ENCODE assay signal across 1 cellular context in the genomic region with DNA sequence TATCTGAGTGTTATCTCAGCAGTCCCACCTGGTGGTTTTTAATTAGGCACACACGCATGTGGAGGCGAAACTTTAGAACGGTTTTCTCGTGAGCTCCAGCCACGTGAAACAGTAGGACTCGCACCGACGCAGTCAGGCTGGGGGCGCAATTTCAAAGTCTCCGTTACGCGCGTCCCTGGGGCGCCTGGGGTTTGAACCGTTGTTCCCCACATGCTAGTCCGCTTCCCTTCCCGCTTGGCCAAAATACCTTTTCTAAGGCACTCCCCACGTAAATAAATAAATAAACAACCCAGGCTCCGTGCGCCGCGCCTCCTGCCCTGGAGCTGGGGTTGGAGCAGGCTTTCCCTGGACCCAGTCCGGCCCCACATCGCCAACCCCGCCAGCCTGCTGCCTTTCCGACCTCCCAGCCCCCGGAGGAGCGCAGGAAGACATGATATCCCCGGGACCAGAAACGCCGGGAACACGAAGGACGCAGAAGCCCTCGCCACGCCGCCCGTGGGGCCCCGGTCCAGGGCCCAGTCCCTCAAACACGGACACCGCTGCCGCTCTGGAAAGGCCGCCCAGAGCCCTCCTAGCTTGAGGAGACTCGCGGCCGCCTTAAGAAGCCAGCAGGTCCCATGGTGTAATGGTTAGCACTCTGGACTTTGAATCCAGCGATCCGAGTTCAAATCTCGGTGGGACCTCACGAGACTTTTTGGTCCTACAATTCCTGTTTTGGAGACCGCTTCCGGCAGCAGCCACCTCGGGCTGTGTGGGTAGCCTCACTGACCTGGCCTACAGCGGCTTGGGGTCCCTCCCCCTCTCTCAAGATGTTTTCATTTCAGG.
TF ChIP-seq lines count a peak whose summit lies in the region.

No MANE protein-coding gene starts in this region.

TF ChIP-seq in HepG2, 621 proteins besides CTCF, POLR2A, EP300 and RAD21 (continued from another document and continues in another):
- TF ChIP-seq, protein P1, sequence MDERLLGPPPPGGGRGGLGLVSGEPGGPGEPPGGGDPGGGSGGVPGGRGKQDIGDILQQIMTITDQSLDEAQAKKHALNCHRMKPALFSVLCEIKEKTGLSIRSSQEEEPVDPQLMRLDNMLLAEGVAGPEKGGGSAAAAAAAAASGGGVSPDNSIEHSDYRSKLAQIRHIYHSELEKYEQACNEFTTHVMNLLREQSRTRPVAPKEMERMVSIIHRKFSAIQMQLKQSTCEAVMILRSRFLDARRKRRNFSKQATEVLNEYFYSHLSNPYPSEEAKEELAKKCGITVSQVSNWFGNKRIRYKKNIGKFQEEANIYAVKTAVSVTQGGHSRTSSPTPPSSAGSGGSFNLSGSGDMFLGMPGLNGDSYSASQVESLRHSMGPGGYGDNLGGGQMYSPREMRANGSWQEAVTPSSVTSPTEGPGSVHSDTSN (CRISPR knock-in tag; IDR thresholded peaks at IDR 0.05) = no peak
- TF ChIP-seq ZFP37 (CRISPR knock-in tag; IDR thresholded peaks at IDR 0.05; ENCODE audit: borderline replicate concordance) = peak; percentile 78; the same call in 1 of the 2 replicates
- TF ChIP-seq ZMAT3 (CRISPR knock-in tag; conservative IDR thresholded peaks at IDR 0.05) = peak; percentile 21
- TF ChIP-seq NR3C1 (CRISPR knock-in tag; IDR thresholded peaks at IDR 0.05) = no peak
- TF ChIP-seq ZNF124 (CRISPR knock-in tag; IDR thresholded peaks at IDR 0.05) = peak; percentile 65
- TF ChIP-seq SP1 (IDR thresholded peaks at IDR 0.05) = no peak
- TF ChIP-seq SP1 (CRISPR knock-in tag; IDR thresholded peaks at IDR 0.05) = no peak; the same call in 1 of the 2 replicates
- TF ChIP-seq REPIN1 (CRISPR knock-in tag; IDR thresholded peaks at IDR 0.05; ENCODE audit: borderline replicate concordance, low read depth) = peak; percentile 92
- TF ChIP-seq ZC3H4 (CRISPR knock-in tag; IDR thresholded peaks at IDR 0.05; ENCODE audit: borderline replicate concordance) = peak; percentile 47; the same call in 1 of the 2 replicates
- peak; percentile 50; the same call in 1 of the 2 replicates for TF ChIP-seq ZNF768 (CRISPR knock-in tag; IDR thresholded peaks at IDR 0.05)
- TF ChIP-seq CBX1 (IDR thresholded peaks at IDR 0.05; ENCODE audit: low read depth) = no peak
- peak; percentile 74 for TF ChIP-seq RFXAP (CRISPR knock-in tag; IDR thresholded peaks at IDR 0.05; ENCODE audit: borderline replicate concordance)
- TF ChIP-seq TAF1 (CRISPR knock-in tag; IDR thresholded peaks at IDR 0.05) = peak; percentile 58
- TF ChIP-seq BCL6 (CRISPR knock-in tag; IDR thresholded peaks at IDR 0.05) = peak; percentile 61; the same call in 1 of the 2 replicates
- peak; percentile 49; the same call in 1 of the 2 replicates for TF ChIP-seq FOXA3 (CRISPR knock-in tag; IDR thresholded peaks at IDR 0.05)
- TF ChIP-seq PRPF4 (IDR thresholded peaks at IDR 0.05; ENCODE audit: low read depth, low read length, poor library complexity, severe bottlenecking) = peak; percentile 29
- TF ChIP-seq, protein P2, sequence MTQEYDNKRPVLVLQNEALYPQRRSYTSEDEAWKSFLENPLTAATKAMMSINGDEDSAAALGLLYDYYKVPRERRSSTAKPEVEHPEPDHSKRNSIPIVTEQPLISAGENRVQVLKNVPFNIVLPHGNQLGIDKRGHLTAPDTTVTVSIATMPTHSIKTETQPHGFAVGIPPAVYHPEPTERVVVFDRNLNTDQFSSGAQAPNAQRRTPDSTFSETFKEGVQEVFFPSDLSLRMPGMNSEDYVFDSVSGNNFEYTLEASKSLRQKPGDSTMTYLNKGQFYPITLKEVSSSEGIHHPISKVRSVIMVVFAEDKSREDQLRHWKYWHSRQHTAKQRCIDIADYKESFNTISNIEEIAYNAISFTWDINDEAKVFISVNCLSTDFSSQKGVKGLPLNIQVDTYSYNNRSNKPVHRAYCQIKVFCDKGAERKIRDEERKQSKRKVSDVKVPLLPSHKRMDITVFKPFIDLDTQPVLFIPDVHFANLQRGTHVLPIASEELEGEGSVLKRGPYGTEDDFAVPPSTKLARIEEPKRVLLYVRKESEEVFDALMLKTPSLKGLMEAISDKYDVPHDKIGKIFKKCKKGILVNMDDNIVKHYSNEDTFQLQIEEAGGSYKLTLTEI (CRISPR knock-in tag; conservative IDR thresholded peaks at IDR 0.05) = no peak; the same call in 1 of the 2 replicates
- no peak for TF ChIP-seq FIP1L1 (IDR thresholded peaks at IDR 0.05; ENCODE audit: borderline replicate concordance, insufficient read depth, low read depth, low read length)
- TF ChIP-seq CENPT (CRISPR knock-in tag; IDR thresholded peaks at IDR 0.05; ENCODE audit: low read depth) = peak; percentile 91
- TF ChIP-seq, protein P3, sequence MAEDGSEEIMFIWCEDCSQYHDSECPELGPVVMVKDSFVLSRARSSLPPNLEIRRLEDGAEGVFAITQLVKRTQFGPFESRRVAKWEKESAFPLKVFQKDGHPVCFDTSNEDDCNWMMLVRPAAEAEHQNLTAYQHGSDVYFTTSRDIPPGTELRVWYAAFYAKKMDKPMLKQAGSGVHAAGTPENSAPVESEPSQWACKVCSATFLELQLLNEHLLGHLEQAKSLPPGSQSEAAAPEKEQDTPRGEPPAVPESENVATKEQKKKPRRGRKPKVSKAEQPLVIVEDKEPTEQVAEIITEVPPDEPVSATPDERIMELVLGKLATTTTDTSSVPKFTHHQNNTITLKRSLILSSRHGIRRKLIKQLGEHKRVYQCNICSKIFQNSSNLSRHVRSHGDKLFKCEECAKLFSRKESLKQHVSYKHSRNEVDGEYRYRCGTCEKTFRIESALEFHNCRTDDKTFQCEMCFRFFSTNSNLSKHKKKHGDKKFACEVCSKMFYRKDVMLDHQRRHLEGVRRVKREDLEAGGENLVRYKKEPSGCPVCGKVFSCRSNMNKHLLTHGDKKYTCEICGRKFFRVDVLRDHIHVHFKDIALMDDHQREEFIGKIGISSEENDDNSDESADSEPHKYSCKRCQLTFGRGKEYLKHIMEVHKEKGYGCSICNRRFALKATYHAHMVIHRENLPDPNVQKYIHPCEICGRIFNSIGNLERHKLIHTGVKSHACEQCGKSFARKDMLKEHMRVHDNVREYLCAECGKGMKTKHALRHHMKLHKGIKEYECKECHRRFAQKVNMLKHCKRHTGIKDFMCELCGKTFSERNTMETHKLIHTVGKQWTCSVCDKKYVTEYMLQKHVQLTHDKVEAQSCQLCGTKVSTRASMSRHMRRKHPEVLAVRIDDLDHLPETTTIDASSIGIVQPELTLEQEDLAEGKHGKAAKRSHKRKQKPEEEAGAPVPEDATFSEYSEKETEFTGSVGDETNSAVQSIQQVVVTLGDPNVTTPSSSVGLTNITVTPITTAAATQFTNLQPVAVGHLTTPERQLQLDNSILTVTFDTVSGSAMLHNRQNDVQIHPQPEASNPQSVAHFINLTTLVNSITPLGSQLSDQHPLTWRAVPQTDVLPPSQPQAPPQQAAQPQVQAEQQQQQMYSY (CRISPR knock-in tag; IDR thresholded peaks at IDR 0.05) = peak; percentile 76
- TF ChIP-seq, protein P4, sequence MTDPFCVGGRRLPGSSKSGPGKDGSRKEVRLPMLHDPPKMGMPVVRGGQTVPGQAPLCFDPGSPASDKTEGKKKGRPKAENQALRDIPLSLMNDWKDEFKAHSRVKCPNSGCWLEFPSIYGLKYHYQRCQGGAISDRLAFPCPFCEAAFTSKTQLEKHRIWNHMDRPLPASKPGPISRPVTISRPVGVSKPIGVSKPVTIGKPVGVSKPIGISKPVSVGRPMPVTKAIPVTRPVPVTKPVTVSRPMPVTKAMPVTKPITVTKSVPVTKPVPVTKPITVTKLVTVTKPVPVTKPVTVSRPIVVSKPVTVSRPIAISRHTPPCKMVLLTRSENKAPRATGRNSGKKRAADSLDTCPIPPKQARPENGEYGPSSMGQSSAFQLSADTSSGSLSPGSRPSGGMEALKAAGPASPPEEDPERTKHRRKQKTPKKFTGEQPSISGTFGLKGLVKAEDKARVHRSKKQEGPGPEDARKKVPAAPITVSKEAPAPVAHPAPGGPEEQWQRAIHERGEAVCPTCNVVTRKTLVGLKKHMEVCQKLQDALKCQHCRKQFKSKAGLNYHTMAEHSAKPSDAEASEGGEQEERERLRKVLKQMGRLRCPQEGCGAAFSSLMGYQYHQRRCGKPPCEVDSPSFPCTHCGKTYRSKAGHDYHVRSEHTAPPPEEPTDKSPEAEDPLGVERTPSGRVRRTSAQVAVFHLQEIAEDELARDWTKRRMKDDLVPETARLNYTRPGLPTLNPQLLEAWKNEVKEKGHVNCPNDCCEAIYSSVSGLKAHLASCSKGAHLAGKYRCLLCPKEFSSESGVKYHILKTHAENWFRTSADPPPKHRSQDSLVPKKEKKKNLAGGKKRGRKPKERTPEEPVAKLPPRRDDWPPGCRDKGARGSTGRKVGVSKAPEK (CRISPR knock-in tag; IDR thresholded peaks at IDR 0.05; ENCODE audit: borderline replicate concordance) = no peak
- peak; percentile 99 for TF ChIP-seq IRX3 (CRISPR knock-in tag; IDR thresholded peaks at IDR 0.05; ENCODE audit: borderline replicate concordance, low read depth)
- TF ChIP-seq, protein P5, sequence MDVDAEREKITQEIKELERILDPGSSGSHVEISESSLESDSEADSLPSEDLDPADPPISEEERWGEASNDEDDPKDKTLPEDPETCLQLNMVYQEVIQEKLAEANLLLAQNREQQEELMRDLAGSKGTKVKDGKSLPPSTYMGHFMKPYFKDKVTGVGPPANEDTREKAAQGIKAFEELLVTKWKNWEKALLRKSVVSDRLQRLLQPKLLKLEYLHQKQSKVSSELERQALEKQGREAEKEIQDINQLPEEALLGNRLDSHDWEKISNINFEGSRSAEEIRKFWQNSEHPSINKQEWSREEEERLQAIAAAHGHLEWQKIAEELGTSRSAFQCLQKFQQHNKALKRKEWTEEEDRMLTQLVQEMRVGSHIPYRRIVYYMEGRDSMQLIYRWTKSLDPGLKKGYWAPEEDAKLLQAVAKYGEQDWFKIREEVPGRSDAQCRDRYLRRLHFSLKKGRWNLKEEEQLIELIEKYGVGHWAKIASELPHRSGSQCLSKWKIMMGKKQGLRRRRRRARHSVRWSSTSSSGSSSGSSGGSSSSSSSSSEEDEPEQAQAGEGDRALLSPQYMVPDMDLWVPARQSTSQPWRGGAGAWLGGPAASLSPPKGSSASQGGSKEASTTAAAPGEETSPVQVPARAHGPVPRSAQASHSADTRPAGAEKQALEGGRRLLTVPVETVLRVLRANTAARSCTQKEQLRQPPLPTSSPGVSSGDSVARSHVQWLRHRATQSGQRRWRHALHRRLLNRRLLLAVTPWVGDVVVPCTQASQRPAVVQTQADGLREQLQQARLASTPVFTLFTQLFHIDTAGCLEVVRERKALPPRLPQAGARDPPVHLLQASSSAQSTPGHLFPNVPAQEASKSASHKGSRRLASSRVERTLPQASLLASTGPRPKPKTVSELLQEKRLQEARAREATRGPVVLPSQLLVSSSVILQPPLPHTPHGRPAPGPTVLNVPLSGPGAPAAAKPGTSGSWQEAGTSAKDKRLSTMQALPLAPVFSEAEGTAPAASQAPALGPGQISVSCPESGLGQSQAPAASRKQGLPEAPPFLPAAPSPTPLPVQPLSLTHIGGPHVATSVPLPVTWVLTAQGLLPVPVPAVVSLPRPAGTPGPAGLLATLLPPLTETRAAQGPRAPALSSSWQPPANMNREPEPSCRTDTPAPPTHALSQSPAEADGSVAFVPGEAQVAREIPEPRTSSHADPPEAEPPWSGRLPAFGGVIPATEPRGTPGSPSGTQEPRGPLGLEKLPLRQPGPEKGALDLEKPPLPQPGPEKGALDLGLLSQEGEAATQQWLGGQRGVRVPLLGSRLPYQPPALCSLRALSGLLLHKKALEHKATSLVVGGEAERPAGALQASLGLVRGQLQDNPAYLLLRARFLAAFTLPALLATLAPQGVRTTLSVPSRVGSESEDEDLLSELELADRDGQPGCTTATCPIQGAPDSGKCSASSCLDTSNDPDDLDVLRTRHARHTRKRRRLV (CRISPR knock-in tag; IDR thresholded peaks at IDR 0.05) = peak; percentile 89
- no peak for TF ChIP-seq ZNF20 (CRISPR knock-in tag; IDR thresholded peaks at IDR 0.05)
- no peak; the same call in none of the 2 replicates for TF ChIP-seq KLF15 (CRISPR knock-in tag; IDR thresholded peaks at IDR 0.05; ENCODE audit: borderline replicate concordance)
- TF ChIP-seq ZNF138 (CRISPR knock-in tag; IDR thresholded peaks at IDR 0.05; ENCODE audit: low read depth) = peak; percentile 30; the same call in 1 of the 2 replicates
- peak; percentile 91; the same call in 1 of the 2 replicates for TF ChIP-seq ZNF549 (CRISPR knock-in tag; IDR thresholded peaks at IDR 0.05)
- TF ChIP-seq, protein P6, sequence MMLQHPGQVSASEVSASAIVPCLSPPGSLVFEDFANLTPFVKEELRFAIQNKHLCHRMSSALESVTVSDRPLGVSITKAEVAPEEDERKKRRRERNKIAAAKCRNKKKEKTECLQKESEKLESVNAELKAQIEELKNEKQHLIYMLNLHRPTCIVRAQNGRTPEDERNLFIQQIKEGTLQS (CRISPR knock-in tag; IDR thresholded peaks at IDR 0.05) = no peak; the same call in none of the 2 replicates
- TF ChIP-seq ZNF737 (CRISPR knock-in tag; IDR thresholded peaks at IDR 0.05; ENCODE audit: borderline replicate concordance) = no peak
- TF ChIP-seq, protein P7, sequence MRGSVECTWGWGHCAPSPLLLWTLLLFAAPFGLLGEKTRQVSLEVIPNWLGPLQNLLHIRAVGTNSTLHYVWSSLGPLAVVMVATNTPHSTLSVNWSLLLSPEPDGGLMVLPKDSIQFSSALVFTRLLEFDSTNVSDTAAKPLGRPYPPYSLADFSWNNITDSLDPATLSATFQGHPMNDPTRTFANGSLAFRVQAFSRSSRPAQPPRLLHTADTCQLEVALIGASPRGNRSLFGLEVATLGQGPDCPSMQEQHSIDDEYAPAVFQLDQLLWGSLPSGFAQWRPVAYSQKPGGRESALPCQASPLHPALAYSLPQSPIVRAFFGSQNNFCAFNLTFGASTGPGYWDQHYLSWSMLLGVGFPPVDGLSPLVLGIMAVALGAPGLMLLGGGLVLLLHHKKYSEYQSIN (CRISPR knock-in tag; IDR thresholded peaks at IDR 0.05; ENCODE audit: borderline replicate concordance) = no peak
- peak; percentile 99 for TF ChIP-seq ARNT2 (CRISPR knock-in tag; IDR thresholded peaks at IDR 0.05; ENCODE audit: low read depth)
- TF ChIP-seq ZNF577 (CRISPR knock-in tag; IDR thresholded peaks at IDR 0.05; ENCODE audit: borderline replicate concordance, low read depth) = no peak
- TF ChIP-seq NFE2L1 (CRISPR knock-in tag; IDR thresholded peaks at IDR 0.05; ENCODE audit: borderline replicate concordance) = no peak
- TF ChIP-seq ZNF430 (CRISPR knock-in tag; IDR thresholded peaks at IDR 0.05) = peak; percentile 75
- TF ChIP-seq HOXA5 (CRISPR knock-in tag; IDR thresholded peaks at IDR 0.05) = peak; percentile 96
- peak; percentile 44; the same call in 1 of the 2 replicates for TF ChIP-seq ZNF34 (CRISPR knock-in tag; IDR thresholded peaks at IDR 0.05; ENCODE audit: borderline replicate concordance)
- TF ChIP-seq HDAC6 (IDR thresholded peaks at IDR 0.05; ENCODE audit: low read depth, low read length) = no peak
- TF ChIP-seq ZNF253 (CRISPR knock-in tag; IDR thresholded peaks at IDR 0.05; ENCODE audit: borderline replicate concordance) = peak; percentile 97
- no peak for TF ChIP-seq MAFK (conservative IDR thresholded peaks at IDR 0.05 in 1 of 2, IDR thresholded peaks at IDR 0.05 in 1 of 2; ENCODE audit: low read length in 2 of 2)
- TF ChIP-seq AGO2 (optimal IDR thresholded peaks at IDR 0.05; ENCODE audit: low read depth, low read length) = no peak
